Comparison of ENCODE assay signal across 19 cellular contexts in genomic region chr12:3921526-3921925, GRCh38.
"Had no signal": no experiment of that assay in that cellular context is flagged by ENCODE, and none has a peak within 500 bp of the region (broad histone marks: within the 10 kb centered on the region; RNA-seq: fewer than 3 reads in every experiment).

No MANE protein-coding gene starts in this region.

- H3K27ac ChIP-seq: HL-60, SJSA1, SK-N-MC had no signal

- DNase-seq: KBM-7, MG63, NCI-H1092, NCI-H1417 treated with DMSO at 0.1 percent for 48 hours, NCI-H146, NCI-H1694 treated with DMSO at 0.1 percent for 48 hours, NCI-H1930, NCI-H2081, NCI-H2107, NCI-H2227 treated with DMSO at 0.1 percent for 48 hours, NCI-H524, NCI-H526 treated with DMSO at 0.1 percent for 48 hours, NCI-H748 treated with DMSO at 0.1 percent for 48 hours, Right ventricle myocardium superior, RPMI8226, SIG-M5 had no signal

- H3K4me1 ChIP-seq: SJSA1 had no signal

- H3K36me3 ChIP-seq: MG63, SJSA1 had no signal

- H3K9me3 ChIP-seq: MG63, SJSA1 had no signal

- H3K4me3 ChIP-seq: MG63, SJSA1, SK-N-MC had no signal
